In the genomic region with DNA sequence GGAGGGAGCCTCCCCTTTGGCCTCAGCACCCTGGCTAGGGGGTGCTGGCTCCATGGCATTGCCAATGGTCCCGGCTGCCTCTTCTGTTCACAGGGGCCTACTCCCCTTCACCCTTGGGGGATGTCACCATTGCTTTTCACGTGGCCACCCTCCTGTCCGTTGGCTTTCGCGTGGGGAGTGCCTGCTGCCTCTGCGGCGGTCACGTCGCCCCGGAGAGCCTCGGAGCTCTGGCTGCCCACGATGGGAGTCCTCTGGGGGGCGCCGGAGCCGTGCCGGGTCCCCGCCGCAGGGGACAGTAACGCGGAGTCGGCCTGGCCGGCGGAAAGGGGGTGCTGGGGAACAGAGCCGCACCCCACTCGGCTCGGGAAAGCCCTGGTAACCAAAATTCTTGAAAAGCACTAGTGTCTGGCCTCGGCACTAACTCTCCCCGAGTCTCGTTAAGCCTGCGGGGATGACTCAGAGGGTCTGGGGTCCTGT, we compare ENCODE assay signal across 8 cellular contexts. TPM values are rescaled to one million over a fixed set of nuclear protein-coding genes. Genes with fewer than 3 reads are reported as not detected.
DNase-seq lines count a peak whose midpoint lies in the region; ATAC-seq and TF ChIP-seq lines count a peak whose summit lies in the region.

No MANE protein-coding gene starts in this region.

- peak; percentile 10 for ATAC-seq in GM21528 (IDR thresholded peaks at IDR 0.05; ENCODE audit: low FRiP score, unreplicated experiment)

- peaks cover 9% of the 10 kb centered on the region for H3K4me1 Mint-ChIP-seq in nephron

- H3K27me3 Mint-ChIP-seq in nephron (ENCODE audit: low read depth), result no peaks in the 10 kb centered on the region

- peak; percentile 36 for DNase-seq in EH (ENCODE audit: low read depth)
- DNase-seq in MG63, result peak; percentile 39
- DNase-seq in activated CD8-positive, alpha-beta memory T cell treated with anti-CD3 and anti-CD28 coated beads for 24 hours, result peak; percentile 71
- DNase-seq in fibroblast of lung (ENCODE audit: low read depth in 2 of 2), result peak in 1 of 2 donors; percentile 20
- DNase-seq in SIG-M5 treated with dmso at 0.1 percent for 504 hours (lab: John Stamatoyannopoulos, UW; ENCODE audit: unreplicated experiment), result no peak

- H3K9me3 ChIP-seq in MG63 (no peaks in the 10 kb centered on the region), fibroblast of lung (ENCODE audit: control insufficient read depth, insufficient read depth, low read depth, low read length) (no peaks in the 10 kb centered on the region)

- H3K27ac Mint-ChIP-seq in nephron, result peak overlapping the region in 1 of 3 experiments; percentile 69

- H3K4me3 ChIP-seq in MG63 (peak overlapping the region; percentile 70), fibroblast of lung (replicated peaks in 1 of 4; ENCODE audit: control extremely low read depth in 1 of 4, insufficient read depth in 1 of 4, low read depth in 3 of 4, low read length in 4 of 4) (peak overlapping the region; percentile 72 to 91 (median 75)), urinary bladder (ENCODE audit: low read depth, low read length) (peak overlapping the region; percentile 89)

- H3K4me2 ChIP-seq in fibroblast of lung (ENCODE audit: extremely low read depth, insufficient read depth, low read length), result peak overlapping the region; percentile 90

- H2AFZ ChIP-seq in fibroblast of lung (ENCODE audit: low read length), result peak overlapping the region; percentile 88

- under 1% methylated on average over 30 of the region's 30 CpGs for WGBS in urinary bladder

- H3K27ac ChIP-seq in fibroblast of lung (ENCODE audit: insufficient read depth, low read length) (peak overlapping the region; percentile 52), urinary bladder (ENCODE audit: low read depth) (peak overlapping the region; percentile 96)

- no peaks in the 10 kb centered on the region for H3K79me2 ChIP-seq in fibroblast of lung (ENCODE audit: control insufficient read depth, insufficient read depth, low read length)

- H4K20me1 ChIP-seq in fibroblast of lung (ENCODE audit: control insufficient read depth, extremely low read depth, insufficient read depth, low read length), result no peaks in the 10 kb centered on the region

- peak overlapping the region; percentile 85 to 89 (median 86) for H3K4me3 Mint-ChIP-seq in nephron

- peak; percentile 14 for TF ChIP-seq CTCF in fibroblast of lung (conservative IDR thresholded peaks at IDR 0.05 in 1 of 2, IDR thresholded peaks at IDR 0.05 in 1 of 2; ENCODE audit: low read depth in 1 of 2, low read length in 2 of 2)
- peak in 2 of 3 experiments; percentile 14 to 30 for TF ChIP-seq CTCF in nephron (IDR thresholded peaks at IDR 0.05; ENCODE audit: unreplicated experiment in 3 of 3)

- no peaks in the 10 kb centered on the region for H3K9me3 Mint-ChIP-seq in nephron

- peaks cover 29% of the 10 kb centered on the region for H3K36me3 ChIP-seq in MG63
- H3K36me3 ChIP-seq in fibroblast of lung (ENCODE audit: control insufficient read depth, insufficient read depth, low read length), result peaks cover 7% of the 10 kb centered on the region
- no peaks in the 10 kb centered on the region for H3K36me3 ChIP-seq in urinary bladder (ENCODE audit: insufficient read depth)

- H3K9ac ChIP-seq in fibroblast of lung (ENCODE audit: insufficient read depth, low read length), result peak overlapping the region; percentile 68

- H3K4me1 ChIP-seq in fibroblast of lung (ENCODE audit: control insufficient read depth, extremely low read depth, insufficient read depth, low read length), result no peaks in the 10 kb centered on the region
- H3K4me1 ChIP-seq in urinary bladder (ENCODE audit: insufficient read depth), result no peaks in the 10 kb centered on the region

- H3K27me3 ChIP-seq in MG63 (no peaks in the 10 kb centered on the region), fibroblast of lung (ENCODE audit: control insufficient read depth, insufficient read depth, low read length) (no peaks in the 10 kb centered on the region)

- peaks cover 24% of the 10 kb centered on the region for H3K36me3 Mint-ChIP-seq in nephron (ENCODE audit: low read depth)

RNA-seq across cellular contexts. Expression of a gene that starts 0.7 kb away (rescaled TPM):
- 40.8 and 76.0 TPM in 2 replicates for total RNA-seq in MG63 (2014; rRNA removed; shearing (Covaris generic); ENCODE audit: low replicate concordance)
- total RNA-seq in fibroblast of lung, result 13.9 and 21.5 TPM in 2 replicates
- 17.2 and 30.0 TPM in 2 replicates for polyA plus RNA-seq in fibroblast of lung
- 62.9 and 80.9 TPM in 2 replicates for polyA plus RNA-seq in fibroblast of lung (2012)
- 0.79 and 1.2 TPM in 2 replicates for polyA minus RNA-seq in fibroblast of lung (ENCODE audit: low replicate concordance)
- total RNA-seq in urinary bladder, result 7.6 TPM
- 43.1 TPM for polyA plus RNA-seq in urinary bladder

RNA-seq across cellular contexts. Expression of a gene that starts 25.7 kb away (rescaled TPM):
- not detected in 2 replicates for total RNA-seq in MG63 (2014; rRNA removed; shearing (Covaris generic); ENCODE audit: low replicate concordance)
- not detected in 2 replicates for total RNA-seq in fibroblast of lung
- polyA plus RNA-seq in fibroblast of lung, result not detected in 2 replicates
- polyA plus RNA-seq in fibroblast of lung (2012), result not detected in 2 replicates
- not detected in 2 replicates for polyA minus RNA-seq in fibroblast of lung (ENCODE audit: low replicate concordance)
- not detected for total RNA-seq in urinary bladder
- not detected for polyA plus RNA-seq in urinary bladder
